ENCODE assay signal across 9 cellular contexts in the genomic region with DNA sequence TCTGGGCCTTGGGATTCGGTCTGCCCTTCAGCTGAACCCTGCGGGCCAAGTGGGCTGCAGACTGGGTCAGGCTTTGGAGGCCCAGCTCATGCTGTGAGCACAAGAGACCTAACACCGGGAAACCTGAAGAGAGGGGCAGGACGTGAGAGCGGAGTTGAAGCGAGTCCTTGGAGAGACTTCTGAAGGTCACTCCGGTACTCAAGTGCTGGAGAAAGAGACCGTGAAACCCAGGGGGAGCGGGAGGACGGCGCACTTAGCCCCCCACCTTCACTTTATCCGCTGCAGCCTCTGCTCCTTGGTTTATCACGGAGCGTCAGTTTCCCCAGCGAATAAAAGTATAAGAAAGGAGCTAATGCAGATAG. TPM values are rescaled to one million over a fixed set of nuclear protein-coding genes. Genes with fewer than 3 reads are reported as not detected.
DNase-seq lines count a peak whose midpoint lies in the region; ATAC-seq, FAIRE-seq and TF ChIP-seq lines count a peak whose summit lies in the region.
"Had no signal": no experiment of that assay in that cellular context is flagged by ENCODE, and none has a peak within 500 bp of the region (broad histone marks: within the 10 kb centered on the region; RNA-seq: fewer than 3 reads in every experiment).

No MANE protein-coding gene starts in this region.

- H3K27ac ChIP-seq in keratinocyte (ENCODE audit: control insufficient read depth, insufficient read depth, low read length) = peak overlapping the region; percentile 98
- H3K27ac ChIP-seq in temporal lobe (ENCODE audit: low read depth, low read length) = peak overlapping the region; percentile 95

- no peaks in the 10 kb centered on the region for H3K9me3 Mint-ChIP-seq in activated naive CD8-positive, alpha-beta T cell treated with anti-CD3 and anti-CD28 coated beads, Interleukin-2, amount 50 U/mL, for 24 hours

- H3K36me3 ChIP-seq in keratinocyte (ENCODE audit: control insufficient read depth in 2 of 2, extremely low read depth in 1 of 2, insufficient read depth in 2 of 2, low read length in 2 of 2) = peaks cover 2 to 23% of the 10 kb centered on the region in 2 experiments

- peaks cover 58% of the 10 kb centered on the region for H3K79me2 ChIP-seq in keratinocyte (ENCODE audit: control insufficient read depth, insufficient read depth, low read length)

- TF ChIP-seq CTCF in GM12875 (IDR thresholded peaks at IDR 0.05; ENCODE audit: borderline replicate concordance, insufficient read depth, low read depth, low read length) = no peak
- no peak for TF ChIP-seq CTCF in keratinocyte (optimal IDR thresholded peaks at IDR 0.05 in 1 of 3, IDR thresholded peaks at IDR 0.05 in 1 of 3, conservative IDR thresholded peaks at IDR 0.05 in 1 of 3; ENCODE audit: extremely low read depth in 1 of 3, insufficient read depth in 2 of 3, low read length in 3 of 3)
- TF ChIP-seq CTCF in D721Med (IDR thresholded peaks at IDR 0.05; ENCODE audit: insufficient read depth, missing control alignments) = no peak

- FAIRE-seq in keratinocyte (lab: Jason Lieb, UNC) = no peak
- no peak for FAIRE-seq in D721Med (lab: Jason Lieb, UNC)

- no peaks in the 10 kb centered on the region for H3K27me3 Mint-ChIP-seq in activated naive CD8-positive, alpha-beta T cell treated with anti-CD3 and anti-CD28 coated beads, Interleukin-2, amount 50 U/mL, for 24 hours

- peaks cover 4% of the 10 kb centered on the region for H4K20me1 ChIP-seq in keratinocyte (ENCODE audit: control insufficient read depth, extremely low read depth, insufficient read depth, low read length)

- H3K9me1 ChIP-seq in keratinocyte (ENCODE audit: control insufficient read depth, extremely low read depth, insufficient read depth, low read length) = no peaks in the 10 kb centered on the region

- no peak for DNase-seq in activated naive CD8-positive, alpha-beta T cell treated with anti-CD3 and anti-CD28 coated beads, Interleukin-2, amount 50 U/mL, for 24 hours
- DNase-seq in keratinocyte (ENCODE audit: low read depth, low spot score) = no peak
- no peak for DNase-seq in DMS53 treated with DMSO at 0.1 percent for 48 hours (lab: John Stamatoyannopoulos, UW; ENCODE audit: unreplicated experiment)
- no peak for DNase-seq in D721Med (ENCODE audit: insufficient read length, low spot score)

- peak overlapping the region; percentile 98 for H3K27ac Mint-ChIP-seq in activated naive CD8-positive, alpha-beta T cell treated with anti-CD3 and anti-CD28 coated beads, Interleukin-2, amount 50 U/mL, for 24 hours

- peak overlapping the region; percentile 100 for H3K9ac ChIP-seq in keratinocyte (ENCODE audit: control insufficient read depth, extremely low read depth, insufficient read depth, low read length)

- peak overlapping the region; percentile 65 for H3K4me3 ChIP-seq in GM12875 (ENCODE audit: low read depth, low read length)
- H3K4me3 ChIP-seq in keratinocyte (ENCODE audit: control insufficient read depth in 2 of 3, extremely low read depth in 1 of 3, insufficient read depth in 2 of 3, low read depth in 1 of 3, low read length in 3 of 3) = peak overlapping the region; percentile 76 to 97 (median 96)

- peaks cover 35% of the 10 kb centered on the region for H3K36me3 Mint-ChIP-seq in activated naive CD8-positive, alpha-beta T cell treated with anti-CD3 and anti-CD28 coated beads, Interleukin-2, amount 50 U/mL, for 24 hours (ENCODE audit: low read depth)

- H3K27me3 ChIP-seq in keratinocyte (ENCODE audit: control insufficient read depth, extremely low read depth, insufficient read depth, low read length) = no peaks in the 10 kb centered on the region

- peak overlapping the region; percentile 94 for H3K4me2 ChIP-seq in keratinocyte (ENCODE audit: control insufficient read depth, extremely low read depth, insufficient read depth, low read depth, low read length)

- H3K9me3 ChIP-seq in keratinocyte (ENCODE audit: control insufficient read depth, low read depth, low read length) = no peaks in the 10 kb centered on the region

- ATAC-seq in HG02981 (IDR thresholded peaks at IDR 0.05; ENCODE audit: unreplicated experiment) = peak; percentile 14
- ATAC-seq in activated naive CD8-positive, alpha-beta T cell treated with anti-CD3 and anti-CD28 coated beads, Interleukin-2, amount 50 U/mL, for 24 hours = peak; percentile 11
- ATAC-seq in HG03442 (IDR thresholded peaks at IDR 0.05; ENCODE audit: unreplicated experiment) = no peak

- H2AFZ ChIP-seq in keratinocyte (ENCODE audit: control insufficient read depth, low read length) = peak overlapping the region; percentile 91

- peaks cover 18% of the 10 kb centered on the region for H3K4me1 ChIP-seq in keratinocyte (ENCODE audit: control insufficient read depth, extremely low read depth, insufficient read depth, low read length)

- peaks cover 65% of the 10 kb centered on the region for H3K4me1 Mint-ChIP-seq in activated naive CD8-positive, alpha-beta T cell treated with anti-CD3 and anti-CD28 coated beads, Interleukin-2, amount 50 U/mL, for 24 hours

- peak overlapping the region; percentile 97 for H3K4me3 Mint-ChIP-seq in activated naive CD8-positive, alpha-beta T cell treated with anti-CD3 and anti-CD28 coated beads, Interleukin-2, amount 50 U/mL, for 24 hours

- dilution Hi-C loops in keratinocyte (cut with MboI; ENCODE audit: extremely low pct_ligation_motif_present, low sequenced_read_pairs) = no loop called here

RNA-seq across cellular contexts. Expression of a gene that starts 0.4 kb away (rescaled TPM):
- 188 to 255 TPM (median 226 TPM) in 3 replicates for polyA plus RNA-seq in keratinocyte
- polyA plus RNA-seq in keratinocyte (2011; ENCODE audit: low read depth) = 122 TPM
- polyA plus RNA-seq in keratinocyte (2011; cell fraction: cytosol; rRNA removed) = 213 and 229 TPM in 2 replicates
- polyA plus RNA-seq in keratinocyte (2011; cell fraction: nucleus; rRNA removed) = 244 and 273 TPM in 2 replicates
- 166 and 231 TPM in 2 replicates for polyA plus RNA-seq in keratinocyte (2012; ENCODE audit: low replicate concordance)
- polyA minus RNA-seq in keratinocyte = 94.9 to 299 TPM (median 247 TPM) in 3 replicates
- polyA minus RNA-seq in keratinocyte (2011; cell fraction: cytosol; rRNA and poly(A)+ RNA removed) = 121 TPM
- polyA minus RNA-seq in keratinocyte (2011; cell fraction: nucleus; rRNA and poly(A)+ RNA removed) = 141 and 169 TPM in 2 replicates
- total RNA-seq in temporal lobe = 230 TPM

RNA-seq across cellular contexts. Expression of a gene that starts 47.4 kb away (rescaled TPM):
- not detected in 3 replicates for polyA plus RNA-seq in keratinocyte
- polyA plus RNA-seq in keratinocyte (2011; ENCODE audit: low read depth) = not detected
- not detected in 2 replicates for polyA plus RNA-seq in keratinocyte (2011; cell fraction: cytosol; rRNA removed)
- polyA plus RNA-seq in keratinocyte (2011; cell fraction: nucleus; rRNA removed) = not detected in 2 replicates
- polyA plus RNA-seq in keratinocyte (2012; ENCODE audit: low replicate concordance) = not detected in 2 replicates
- polyA minus RNA-seq in keratinocyte = not detected in 3 replicates
- not detected for polyA minus RNA-seq in keratinocyte (2011; cell fraction: cytosol; rRNA and poly(A)+ RNA removed)
- not detected in 2 replicates for polyA minus RNA-seq in keratinocyte (2011; cell fraction: nucleus; rRNA and poly(A)+ RNA removed)
- total RNA-seq in temporal lobe = not detected
- total RNA-seq: T-helper 2 cell treated with Interferon-gamma antibody and Interleukin-4, amounts not matched to agents 100 ng/mL and 5 ng/mL, for 36 hours had no signal

RNA-seq across cellular contexts. Expression of a gene that starts 54.4 kb away (rescaled TPM):
- 15.7 to 26.2 TPM (median 16.9 TPM) in 3 replicates for polyA plus RNA-seq in keratinocyte
- polyA plus RNA-seq in keratinocyte (2011; ENCODE audit: low read depth) = 2.3 TPM
- polyA plus RNA-seq in keratinocyte (2011; cell fraction: cytosol; rRNA removed) = 9.1 and 16.3 TPM in 2 replicates
- 34.2 and 40.5 TPM in 2 replicates for polyA plus RNA-seq in keratinocyte (2011; cell fraction: nucleus; rRNA removed)
- 14.5 and 15.9 TPM in 2 replicates for polyA plus RNA-seq in keratinocyte (2012; ENCODE audit: low replicate concordance)
- 9.6 to 19.5 TPM (median 14.5 TPM) in 3 replicates for polyA minus RNA-seq in keratinocyte
- 8.6 TPM for polyA minus RNA-seq in keratinocyte (2011; cell fraction: cytosol; rRNA and poly(A)+ RNA removed)
- polyA minus RNA-seq in keratinocyte (2011; cell fraction: nucleus; rRNA and poly(A)+ RNA removed) = 21.1 and 33.3 TPM in 2 replicates
- 29.3 TPM for total RNA-seq in temporal lobe
